ENCODE assay signal across 8 cellular contexts in genomic region chr14:37594238-37594915, GRCh38. TPM values are rescaled to one million over a fixed set of nuclear protein-coding genes. Genes with fewer than 3 reads are reported as not detected.
A peak's percentile ranks its signal among the peaks of the same experiment; 100 is the strongest.
DNase-seq lines count a peak whose midpoint lies in the region; ATAC-seq and TF ChIP-seq lines count a peak whose summit lies in the region.

No MANE protein-coding gene starts in this region.

- H3K9me3 Mint-ChIP-seq in immature natural killer cell = peaks cover 10 to 66% (median 39%) of the 10 kb centered on the region in 6 donors

- no peak overlapping the region for H3K4me2 ChIP-seq in KMS-11

- no peaks in the 10 kb centered on the region for H4K20me1 ChIP-seq in KMS-11 (ENCODE audit: insufficient read depth)

- no peak overlapping the region for H3K4me3 ChIP-seq in KMS-11 (IDR thresholded peaks at IDR 0.05; ENCODE audit: insufficient read depth, low read depth, low read length)
- peak overlapping the region; percentile 24 for H3K4me3 ChIP-seq in NT2/D1 (ENCODE audit: insufficient read length, low read depth)
- H3K4me3 ChIP-seq in astrocyte of the cerebellum (ENCODE audit: low read depth, low read length) = peak overlapping the region; percentile 41
- peak overlapping the region; percentile 6 to 40 (median 27) for H3K4me3 ChIP-seq in skin epidermis

- ATAC-seq in HG03159 (IDR thresholded peaks at IDR 0.05; ENCODE audit: unreplicated experiment) = no peak

- H3K27ac Mint-ChIP-seq in immature natural killer cell = no peak overlapping the region

- peaks cover 30 to 55% (median 34%) of the 10 kb centered on the region in 3 donors for H3K27me3 Mint-ChIP-seq in immature natural killer cell (ENCODE audit: low read depth in 3 of 3)

- 0 out of 2 replicates have a peak overlapping the region, but pooled peaks have one; percentile 10 for H2AFZ ChIP-seq in KMS-11 (ENCODE audit: low read depth)

- H3K9ac ChIP-seq in KMS-11 (peak overlapping the region; percentile 25; the same call in 1 of the 2 replicates), NT2/D1 (ENCODE audit: insufficient read length, low read depth) (no peak overlapping the region)

- H3K27ac ChIP-seq in KMS-11 = peak overlapping the region; percentile 40; the same call in 1 of the 2 replicates
- H3K27ac ChIP-seq in skin epidermis = peak overlapping the region in 2 of 21 experiments; percentile 4 to 29

- peak; percentile 81 for DNase-seq in EL
- no peak for DNase-seq in NT2/D1 (ENCODE audit: low read depth, low spot score)
- DNase-seq in astrocyte of the cerebellum (ENCODE audit: low read depth) = peak; percentile 61
- DNase-seq in immature natural killer cell = no peak
- DNase-seq in effector CD8-positive, alpha-beta T cell (lab: John Stamatoyannopoulos, UW) = no peak

- no peaks in the 10 kb centered on the region for H3K4me1 ChIP-seq in KMS-11 (ENCODE audit: low read depth, poor library complexity, severe bottlenecking)
- H3K4me1 ChIP-seq in NT2/D1 (ENCODE audit: insufficient read depth, insufficient read length) = peaks cover 4% of the 10 kb centered on the region

- H3K36me3 ChIP-seq in KMS-11 (ENCODE audit: insufficient read depth) (no peaks in the 10 kb centered on the region), NT2/D1 (ENCODE audit: insufficient read depth, insufficient read length, low read length) (no peaks in the 10 kb centered on the region)

- H3K9me3 ChIP-seq in NT2/D1 (ENCODE audit: insufficient read depth, low read length) = no peaks in the 10 kb centered on the region; the same call in 1 of the 2 replicates

- peak overlapping the region in 4 of 5 donors; percentile 30 to 60 (median 50) for H3K4me3 Mint-ChIP-seq in immature natural killer cell

- no peaks in the 10 kb centered on the region for H3K27me3 ChIP-seq in KMS-11 (ENCODE audit: insufficient read depth, low read depth)
- peaks cover 96% of the 10 kb centered on the region for H3K27me3 ChIP-seq in NT2/D1 (ENCODE audit: insufficient read depth, insufficient read length)

- peaks cover 9 to 23% of the 10 kb centered on the region in 2 donors for H3K4me1 Mint-ChIP-seq in immature natural killer cell

- in situ Hi-C loops in astrocyte of the cerebellum (cut with HindIII; ENCODE audit: low sequenced_read_pairs) = no loop called here

- TF ChIP-seq CTCF in KMS-11 (conservative IDR thresholded peaks at IDR 0.05; ENCODE audit: low read depth, low read length) (peak; percentile 63), astrocyte of the cerebellum (IDR thresholded peaks at IDR 0.05; ENCODE audit: low read depth, low read length, missing control alignments) (peak; percentile 82)

- no peaks in the 10 kb centered on the region for H3K79me2 ChIP-seq in KMS-11 (ENCODE audit: insufficient read depth, low read depth)

- H3K36me3 Mint-ChIP-seq in immature natural killer cell = peaks cover 2 to 23% (median 19%) of the 10 kb centered on the region in 3 donors

RNA-seq across cellular contexts. Expression of gene FOXA1, which starts 0.7 kb away (rescaled TPM):
- polyA plus RNA-seq in immature natural killer cell = not detected

RNA-seq across cellular contexts. Expression of gene TTC6, which starts 1.1 kb away (rescaled TPM):
- polyA plus RNA-seq in immature natural killer cell = not detected

Comparison
In these comparisons a context has a peak if more than half of its experiments do, and no peak if none do; other contexts are left out.
1. DNase-seq: peak in EL (single experiment) and astrocyte of the cerebellum (single experiment); none in NT2/D1 (single experiment), immature natural killer cell (0 of 3) and effector CD8-positive, alpha-beta T cell (single experiment).